ENCODE assay signal across 10 cellular contexts in genomic region chr14:89409961-89410360, GRCh38. TPM values are rescaled to one million over a fixed set of nuclear protein-coding genes. Genes with fewer than 3 reads are reported as not detected.
DNase-seq lines count a peak whose midpoint lies in the region; ATAC-seq and TF ChIP-seq lines count a peak whose summit lies in the region.
"Had no signal": no experiment of that assay in that cellular context is flagged by ENCODE, and none has a peak within 500 bp of the region (broad histone marks: within the 10 kb centered on the region; RNA-seq: fewer than 3 reads in every experiment).

No MANE protein-coding gene starts in this region.

- TF ChIP-seq POLR2A in upper lobe of left lung (IDR thresholded peaks at IDR 0.05): no peak
- no peak for TF ChIP-seq POLR2A in testis (IDR thresholded peaks at IDR 0.05)
- no peak for TF ChIP-seq POLR2A in tibial nerve (IDR thresholded peaks at IDR 0.05)

- peaks cover 2% of the 10 kb centered on the region for H3K4me1 ChIP-seq in mesendoderm (ENCODE audit: control insufficient read depth, low read depth, low read length)
- peaks cover 46 to 57% (median 52%) of the 10 kb centered on the region in 4 donors for H3K4me1 ChIP-seq in upper lobe of left lung
- H3K4me1 ChIP-seq in testis: peaks cover 30% of the 10 kb centered on the region
- peaks cover 0 to 65% (median 13%) of the 10 kb centered on the region in 4 donors for H3K4me1 ChIP-seq in tibial nerve

- H3K4ac ChIP-seq in mesendoderm (ENCODE audit: low read depth, low read length): no peak overlapping the region

- peak overlapping the region; percentile 39 for H3K18ac ChIP-seq in mesendoderm (ENCODE audit: low read length)

- peaks cover 89% of the 10 kb centered on the region for H3K79me2 ChIP-seq in mesendoderm (ENCODE audit: control insufficient read depth, insufficient read depth, low read length)

- H3K23ac ChIP-seq in mesendoderm (ENCODE audit: low read length): peak overlapping the region; percentile 53

- H3K4me1 Mint-ChIP-seq in activated naive CD8-positive, alpha-beta T cell treated with anti-CD3 and anti-CD28 coated beads, Interleukin-2, amount 50 U/mL, for 24 hours: peaks cover 68% of the 10 kb centered on the region

- no peak for ATAC-seq in activated naive CD4-positive, alpha-beta T cell treated with anti-CD3 and anti-CD28 coated beads, Interleukin-2, amount 50 U/mL, for 72 hours
- ATAC-seq in activated naive CD8-positive, alpha-beta T cell treated with anti-CD3 and anti-CD28 coated beads, Interleukin-2, amount 50 U/mL, for 24 hours: no peak
- peak in 1 of 2 donors; percentile 32 for ATAC-seq in upper lobe of left lung (ENCODE audit: low FRiP score in 2 of 2)

- no peak overlapping the region for H3K4me2 ChIP-seq in mesendoderm (ENCODE audit: low read length)

- in situ Hi-C loops in brain microvascular endothelial cell (cut with HindIII; ENCODE audit: low pct_ligation_motif_present, low sequenced_read_pairs): no loop called here

- H3K36me3 Mint-ChIP-seq in activated naive CD4-positive, alpha-beta T cell treated with anti-CD3 and anti-CD28 coated beads, Interleukin-2, amount 50 U/mL, for 72 hours: peaks cover 5 to 53% of the 10 kb centered on the region in 2 donors
- H3K36me3 Mint-ChIP-seq in activated naive CD8-positive, alpha-beta T cell treated with anti-CD3 and anti-CD28 coated beads, Interleukin-2, amount 50 U/mL, for 24 hours (ENCODE audit: low read depth): peaks cover 51% of the 10 kb centered on the region

- no peak overlapping the region for H3K9ac ChIP-seq in mesendoderm (ENCODE audit: low read length)

- no peak overlapping the region for H2BK15ac ChIP-seq in mesendoderm (replicated peaks; ENCODE audit: low read depth)

- H3K27ac Mint-ChIP-seq in activated naive CD4-positive, alpha-beta T cell treated with anti-CD3 and anti-CD28 coated beads, Interleukin-2, amount 50 U/mL, for 72 hours: peak overlapping the region; percentile 39 to 81
- peak overlapping the region; percentile 59 for H3K27ac Mint-ChIP-seq in activated naive CD8-positive, alpha-beta T cell treated with anti-CD3 and anti-CD28 coated beads, Interleukin-2, amount 50 U/mL, for 24 hours

- H3K79me1 ChIP-seq in mesendoderm (ENCODE audit: low read length): peaks cover 10% of the 10 kb centered on the region

- no peak overlapping the region for H2BK5ac ChIP-seq in mesendoderm (ENCODE audit: low read length)

- H4K5ac ChIP-seq in mesendoderm (ENCODE audit: low read length): no peak overlapping the region

- WGBS in mesendoderm (ENCODE audit: extremely low coverage, insufficient coverage, low lambda C conversion rate): no CpG with 5 or more reads among the region's 10 CpGs
- WGBS in upper lobe of left lung, 2 donors: 46 to 49% methylated on average over 10 of the region's 10 CpGs
- 74 to 78% methylated on average over 10 of the region's 10 CpGs for WGBS in testis, 2 donors
- 69 to 73% methylated on average over 10 of the region's 10 CpGs for WGBS in tibial nerve, 2 donors

- H3K27me3 ChIP-seq in mesendoderm (ENCODE audit: insufficient read depth, low read length, poor library complexity): no peaks in the 10 kb centered on the region
- no peaks in the 10 kb centered on the region for H3K27me3 ChIP-seq in upper lobe of left lung
- no peaks in the 10 kb centered on the region for H3K27me3 ChIP-seq in brain microvascular endothelial cell (replicated peaks)
- H3K27me3 ChIP-seq in testis: no peaks in the 10 kb centered on the region
- no peaks in the 10 kb centered on the region for H3K27me3 ChIP-seq in tibial nerve
- H3K27me3 ChIP-seq: BE2C had no signal

- TF ChIP-seq EP300 in upper lobe of left lung (IDR thresholded peaks at IDR 0.05): no peak
- TF ChIP-seq EP300 in tibial nerve (IDR thresholded peaks at IDR 0.05): no peak

- H2BK120ac ChIP-seq in mesendoderm (ENCODE audit: low read depth, low read length): no peak overlapping the region

- no peaks in the 10 kb centered on the region for H3K9me3 Mint-ChIP-seq in activated naive CD4-positive, alpha-beta T cell treated with anti-CD3 and anti-CD28 coated beads, Interleukin-2, amount 50 U/mL, for 72 hours
- no peaks in the 10 kb centered on the region for H3K9me3 Mint-ChIP-seq in activated naive CD8-positive, alpha-beta T cell treated with anti-CD3 and anti-CD28 coated beads, Interleukin-2, amount 50 U/mL, for 24 hours

- no peak overlapping the region for H2AK5ac ChIP-seq in mesendoderm (ENCODE audit: low read length)

- H3K36me3 ChIP-seq in mesendoderm (ENCODE audit: control insufficient read depth, insufficient read depth, low read length) (peaks cover 3% of the 10 kb centered on the region), upper lobe of left lung (peaks cover 0 to 16% (median 5%) of the 10 kb centered on the region in 4 donors), brain microvascular endothelial cell (replicated peaks) (peaks cover 11% of the 10 kb centered on the region), testis (ENCODE audit: low read depth, missing control alignments) (no peaks in the 10 kb centered on the region), tibial nerve (peaks cover 0 to 31% (median 0%) of the 10 kb centered on the region in 3 donors)

- no peak overlapping the region for H3K4me3 ChIP-seq in mesendoderm (ENCODE audit: low read length)
- peak overlapping the region in 2 of 4 donors; percentile 5 to 23 for H3K4me3 ChIP-seq in upper lobe of left lung
- no peak overlapping the region for H3K4me3 ChIP-seq in brain microvascular endothelial cell (ENCODE audit: low read depth, low read length)
- H3K4me3 ChIP-seq in testis: no peak overlapping the region
- H3K4me3 ChIP-seq in tibial nerve: no peak overlapping the region

- intact Hi-C loops in testis (cut with DNase I; ENCODE audit: low total_unique reads): no loop called here

- H4K8ac ChIP-seq in mesendoderm (ENCODE audit: low read depth, low read length): no peak overlapping the region

- TF ChIP-seq CTCF in upper lobe of left lung (IDR thresholded peaks at IDR 0.05): no peak
- TF ChIP-seq CTCF in brain microvascular endothelial cell (IDR thresholded peaks at IDR 0.05; ENCODE audit: low read depth, low read length, missing control alignments): no peak
- no peak for TF ChIP-seq CTCF in testis (IDR thresholded peaks at IDR 0.05)
- no peak for TF ChIP-seq CTCF in tibial nerve (IDR thresholded peaks at IDR 0.05)

- no peaks in the 10 kb centered on the region for H3K27me3 Mint-ChIP-seq in activated naive CD8-positive, alpha-beta T cell treated with anti-CD3 and anti-CD28 coated beads, Interleukin-2, amount 50 U/mL, for 24 hours

- no peak for DNase-seq in activated naive CD4-positive, alpha-beta T cell treated with anti-CD3 and anti-CD28 coated beads, Interleukin-2, amount 50 U/mL, for 72 hours (ENCODE audit: low spot score in 2 of 2)
- DNase-seq in activated naive CD4-positive, alpha-beta T cell (lab: John Stamatoyannopoulos, UW): no peak
- DNase-seq in activated naive CD8-positive, alpha-beta T cell treated with anti-CD3 and anti-CD28 coated beads, Interleukin-2, amount 50 U/mL, for 24 hours: no peak
- DNase-seq in mesendoderm: no peak
- DNase-seq in upper lobe of left lung: no peak
- DNase-seq in brain microvascular endothelial cell: no peak
- no peak for DNase-seq in testis
- no peak for DNase-seq in tibial nerve (ENCODE audit: low spot score in 2 of 2)
- DNase-seq: BE2C, NCI-H748 treated with DMSO at 0.1 percent for 48 hours had no signal

- H3K9me3 ChIP-seq in upper lobe of left lung: no peaks in the 10 kb centered on the region
- no peaks in the 10 kb centered on the region for H3K9me3 ChIP-seq in testis
- no peaks in the 10 kb centered on the region for H3K9me3 ChIP-seq in tibial nerve
- H3K9me3 ChIP-seq: BE2C had no signal

- no peak overlapping the region for H3K27ac ChIP-seq in mesendoderm (ENCODE audit: low read depth, low read length)
- H3K27ac ChIP-seq in upper lobe of left lung: peak overlapping the region; percentile 12 to 48 (median 38)
- no peak overlapping the region for H3K27ac ChIP-seq in brain microvascular endothelial cell
- H3K27ac ChIP-seq in testis: no peak overlapping the region
- H3K27ac ChIP-seq in tibial nerve: no peak overlapping the region

- no peak overlapping the region for H3K56ac ChIP-seq in mesendoderm (ENCODE audit: low read length)

- H3K4me3 Mint-ChIP-seq in activated naive CD8-positive, alpha-beta T cell treated with anti-CD3 and anti-CD28 coated beads, Interleukin-2, amount 50 U/mL, for 24 hours: no peak overlapping the region

RNA-seq across cellular contexts. Expression of gene FOXN3, which starts 7.1 kb away (rescaled TPM):
- 100 to 1,000 TPM in 1 of 2 donors, 10 to 100 TPM in 1; 75.3 to 104 TPM for total RNA-seq in activated naive CD4-positive, alpha-beta T cell treated with anti-CD3 and anti-CD28 coated beads, Interleukin-2, amount 50 U/mL, for 72 hours
- polyA plus RNA-seq in mesendoderm (2013, experiment 1 of 2): 45.2 TPM
- 47.9 TPM for polyA plus RNA-seq in mesendoderm (2013, experiment 2 of 2)
- total RNA-seq in upper lobe of left lung (100 to 1,000 TPM in 2 of 6 donors, 10 to 100 TPM in 4; 63.4 to 115 (median 77.2) TPM), testis (100 to 1,000 TPM; 100 to 103 TPM), tibial nerve (100 to 1,000 TPM in 3 of 4 donors, 10 to 100 TPM in 1; 98.7 to 116 (median 103) TPM)
- polyA plus RNA-seq in testis (ENCODE audit: insufficient read depth, low read depth, low replicate concordance): 40.7 TPM

Comparison
In these comparisons a context has a peak if more than half of its experiments do, and no peak if none do; other contexts are left out.
1. H3K27ac ChIP-seq: peak in upper lobe of left lung (4 of 4); none in mesendoderm (single experiment), brain microvascular endothelial cell (single experiment), testis (0 of 2) and tibial nerve (0 of 4).